ENCODE assay signal across 9 cellular contexts in the genomic region with DNA sequence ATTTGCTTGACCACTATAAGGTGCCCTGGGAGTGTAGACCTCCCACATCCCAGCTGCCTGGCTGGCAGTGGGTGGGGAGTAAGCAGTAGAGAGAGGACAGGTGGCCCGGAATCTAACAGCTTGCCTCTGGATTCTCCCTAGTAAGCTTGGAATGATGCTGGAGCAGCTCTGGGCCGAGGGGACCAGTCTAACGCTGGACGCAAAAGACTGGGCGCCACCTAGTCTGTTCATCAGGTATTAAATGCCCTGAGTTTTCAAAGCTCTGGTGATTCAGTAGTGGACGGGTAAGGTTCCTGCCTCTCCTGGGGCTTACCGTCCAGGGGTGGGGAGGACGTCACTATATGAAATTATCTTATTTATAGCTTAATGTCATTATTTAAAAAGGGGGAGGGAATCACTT. TPM values are rescaled to one million over a fixed set of nuclear protein-coding genes. Genes with fewer than 3 reads are reported as not detected.
DNase-seq lines count a peak whose midpoint lies in the region; ATAC-seq, FAIRE-seq and TF ChIP-seq lines count a peak whose summit lies in the region.
"Had no signal": no experiment of that assay in that cellular context is flagged by ENCODE, and none has a peak within 500 bp of the region (broad histone marks: within the 10 kb centered on the region; RNA-seq: fewer than 3 reads in every experiment).

No MANE protein-coding gene starts in this region.

- CTCF ChIA-PET in WTC11 (lab: Charles Lee) = interaction anchor here (0.6 to 5.1 kb wide), 21 partner anchors 8 to 549 kb away, joined by 3 to 61 read pairs (median 4); a partner anchor contains a TSS

- POLR2A ChIA-PET in WTC11 (lab: Charles Lee) = no interaction called here

- H3K27ac ChIP-seq in keratinocyte (ENCODE audit: control insufficient read depth, insufficient read depth, low read length) (peak overlapping the region; percentile 55), transverse colon (no peak overlapping the region)
- H3K27ac ChIP-seq: BLaER1 had no signal

- H3K9me3 Mint-ChIP-seq in T-helper 2 cell treated with Interferon-gamma antibody and Interleukin-4, amounts not matched to agents 5 μg/mL and 100 μg/mL, for 36 hours = no peaks in the 10 kb centered on the region
- H3K9me3 Mint-ChIP-seq in WTC11 = no peaks in the 10 kb centered on the region

- dilution Hi-C loops in keratinocyte (cut with MboI; ENCODE audit: extremely low pct_ligation_motif_present, low sequenced_read_pairs) = no loop called here

- ATAC-seq in WTC11 (peak; percentile 60), GM21529 (IDR thresholded peaks at IDR 0.05; ENCODE audit: unreplicated experiment) (no peak), GM18858 (IDR thresholded peaks at IDR 0.05; ENCODE audit: unreplicated experiment) (no peak)

- H3K27me3 ChIP-seq in keratinocyte (ENCODE audit: control insufficient read depth, extremely low read depth, insufficient read depth, low read length) (no peaks in the 10 kb centered on the region), transverse colon (peaks cover 19% of the 10 kb centered on the region)
- H3K27me3 ChIP-seq: BLaER1 had no signal

- intact Hi-C loops in transverse colon (cut with DNase I; ENCODE audit: low total_unique reads) = no loop called here

- TF ChIP-seq CTCF in WTC11 (IDR thresholded peaks at IDR 0.05) (no peak), keratinocyte (optimal IDR thresholded peaks at IDR 0.05 in 1 of 3, IDR thresholded peaks at IDR 0.05 in 1 of 3, conservative IDR thresholded peaks at IDR 0.05 in 1 of 3; ENCODE audit: extremely low read depth in 1 of 3, insufficient read depth in 2 of 3, low read length in 3 of 3) (peak; percentile 29 to 54 (median 42)), transverse colon (IDR thresholded peaks at IDR 0.05) (no peak)

- H3K36me3 ChIP-seq in keratinocyte (ENCODE audit: control insufficient read depth in 2 of 2, extremely low read depth in 1 of 2, insufficient read depth in 2 of 2, low read length in 2 of 2) (no peaks in the 10 kb centered on the region), transverse colon (no peaks in the 10 kb centered on the region)
- H3K36me3 ChIP-seq: BLaER1 had no signal

- H3K4me2 ChIP-seq in keratinocyte (ENCODE audit: control insufficient read depth, extremely low read depth, insufficient read depth, low read depth, low read length) = peak overlapping the region; percentile 89
- H3K4me2 ChIP-seq: BLaER1 had no signal

- TF ChIP-seq POLR2A in transverse colon (IDR thresholded peaks at IDR 0.05) = no peak

- H3K4me1 ChIP-seq in keratinocyte (ENCODE audit: control insufficient read depth, extremely low read depth, insufficient read depth, low read length) (peaks cover 3% of the 10 kb centered on the region), transverse colon (peaks cover 0 to 7% (median 2%) of the 10 kb centered on the region in 4 donors)

- DNase-seq in T-helper 2 cell treated with Interferon-gamma antibody and Interleukin-4, amounts not matched to agents 5 μg/mL and 100 μg/mL, for 36 hours (ENCODE audit: low spot score) = no peak
- no peak for DNase-seq in T-helper 2 cell
- peak; percentile 48 for DNase-seq in WTC11 (ENCODE audit: low spot score)
- no peak for DNase-seq in keratinocyte (ENCODE audit: low read depth, low spot score)
- DNase-seq in transverse colon = no peak
- DNase-seq in activated T-cell treated with anti-CD3 and anti-CD28 coated beads, Interleukin-2, amount 50 U/mL, for 48 hours = no peak

- peaks cover 1% of the 10 kb centered on the region for H3K4me1 Mint-ChIP-seq in T-helper 2 cell treated with Interferon-gamma antibody and Interleukin-4, amounts not matched to agents 5 μg/mL and 100 μg/mL, for 36 hours (ENCODE audit: low read depth)
- H3K4me1 Mint-ChIP-seq in WTC11 = peaks cover 14% of the 10 kb centered on the region

- H2AFZ ChIP-seq in keratinocyte (ENCODE audit: control insufficient read depth, low read length) = peak overlapping the region; percentile 81

- TF ChIP-seq EP300 in transverse colon (IDR thresholded peaks at IDR 0.05; ENCODE audit: low read depth) = no peak

- no peaks in the 10 kb centered on the region for H3K36me3 Mint-ChIP-seq in T-helper 2 cell treated with Interferon-gamma antibody and Interleukin-4, amounts not matched to agents 5 μg/mL and 100 μg/mL, for 36 hours (ENCODE audit: low read depth)
- no peaks in the 10 kb centered on the region for H3K36me3 Mint-ChIP-seq in WTC11

- no peaks in the 10 kb centered on the region for H3K9me3 ChIP-seq in keratinocyte (ENCODE audit: control insufficient read depth, low read depth, low read length)
- H3K9me3 ChIP-seq in transverse colon = no peaks in the 10 kb centered on the region

- FAIRE-seq in keratinocyte (lab: Jason Lieb, UNC) = peak; percentile 13

- no peaks in the 10 kb centered on the region for H3K79me2 ChIP-seq in keratinocyte (ENCODE audit: control insufficient read depth, insufficient read depth, low read length)

- H3K27ac Mint-ChIP-seq in T-helper 2 cell treated with Interferon-gamma antibody and Interleukin-4, amounts not matched to agents 5 μg/mL and 100 μg/mL, for 36 hours = no peak overlapping the region
- no peak overlapping the region for H3K27ac Mint-ChIP-seq in WTC11

- peak overlapping the region; percentile 81 for H3K9ac ChIP-seq in keratinocyte (ENCODE audit: control insufficient read depth, extremely low read depth, insufficient read depth, low read length)
- H3K9ac ChIP-seq: BLaER1 had no signal

- H4K20me1 ChIP-seq in keratinocyte (ENCODE audit: control insufficient read depth, extremely low read depth, insufficient read depth, low read length) = no peaks in the 10 kb centered on the region
- H4K20me1 ChIP-seq: BLaER1 had no signal

- in situ Hi-C loops in transverse colon (cut with MboI; ENCODE audit: low pct_ligation_motif_present in 1 of 4, low pct_unique_long_range_greater_than_20kb in 1 of 4, low sequenced_read_pairs in 3 of 4) = loop anchor here in 1 of 4 donors (25.0 kb wide), 1 partner anchor 274 kb away; no protein-coding TSS in a partner anchor

- peak overlapping the region; percentile 54 to 76 (median 68) for H3K4me3 ChIP-seq in keratinocyte (ENCODE audit: control insufficient read depth in 2 of 3, extremely low read depth in 1 of 3, insufficient read depth in 2 of 3, low read depth in 1 of 3, low read length in 3 of 3)
- peak overlapping the region in 3 of 4 donors; percentile 48 to 52 (median 51) for H3K4me3 ChIP-seq in transverse colon
- H3K4me3 ChIP-seq: BLaER1 had no signal

- 57 to 83% methylated on average over 5 to 8 of the region's 8 CpGs for WGBS in transverse colon (ENCODE audit: low coverage in 1 of 2), 2 donors

- H3K4me3 Mint-ChIP-seq in T-helper 2 cell treated with Interferon-gamma antibody and Interleukin-4, amounts not matched to agents 5 μg/mL and 100 μg/mL, for 36 hours = peak overlapping the region; percentile 26
- H3K4me3 Mint-ChIP-seq in WTC11 = peak overlapping the region; percentile 69

- peaks cover 66% of the 10 kb centered on the region for H3K27me3 Mint-ChIP-seq in T-helper 2 cell treated with Interferon-gamma antibody and Interleukin-4, amounts not matched to agents 5 μg/mL and 100 μg/mL, for 36 hours (ENCODE audit: low read depth)
- peaks cover 30% of the 10 kb centered on the region for H3K27me3 Mint-ChIP-seq in WTC11 (ENCODE audit: low read depth)

- H3K9me1 ChIP-seq in keratinocyte (ENCODE audit: control insufficient read depth, extremely low read depth, insufficient read depth, low read length) = no peaks in the 10 kb centered on the region

TF ChIP-seq in WTC11, 78 proteins besides CTCF, POLR2A, EP300 and RAD21 (continues in another document):
- TF ChIP-seq, protein P1, sequence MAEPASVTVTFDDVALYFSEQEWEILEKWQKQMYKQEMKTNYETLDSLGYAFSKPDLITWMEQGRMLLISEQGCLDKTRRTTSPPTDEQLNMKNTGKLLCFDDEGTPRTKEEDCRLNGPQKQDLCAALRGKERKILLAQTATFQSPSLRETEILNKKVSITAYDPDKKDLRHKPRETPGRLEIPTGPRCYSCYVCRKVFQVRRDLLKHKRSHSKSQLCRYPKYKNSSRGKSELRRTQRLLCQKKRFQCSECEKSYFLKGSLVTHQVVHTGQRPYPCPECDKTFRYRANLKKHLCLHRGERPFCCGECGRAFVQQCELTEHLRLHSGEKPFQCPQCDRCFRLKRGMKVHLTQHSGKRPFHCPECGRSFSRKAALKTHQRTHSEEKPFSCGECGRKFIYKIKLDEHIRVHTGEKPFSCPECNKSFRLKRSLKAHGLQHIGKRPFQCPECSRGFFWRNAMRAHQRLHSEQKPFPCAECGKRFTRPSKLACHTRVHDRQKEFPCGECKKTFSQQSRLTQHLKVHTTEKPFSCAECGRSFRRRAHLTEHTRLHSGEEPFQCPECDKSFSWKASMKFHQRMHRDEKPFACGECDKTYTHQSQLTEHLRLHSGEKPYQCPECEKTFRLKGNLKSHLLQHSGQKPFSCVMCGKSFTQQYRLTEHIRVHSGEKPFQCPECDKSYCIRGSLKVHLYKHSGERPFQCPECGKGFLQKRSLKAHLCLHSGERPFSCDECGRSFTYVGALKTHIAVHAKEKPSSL (CRISPR knock-in tag; conservative IDR thresholded peaks at IDR 0.05) = no peak
- no peak for TF ChIP-seq MXD4 (CRISPR knock-in tag; IDR thresholded peaks at IDR 0.05; ENCODE audit: borderline replicate concordance)
- TF ChIP-seq, protein P2, sequence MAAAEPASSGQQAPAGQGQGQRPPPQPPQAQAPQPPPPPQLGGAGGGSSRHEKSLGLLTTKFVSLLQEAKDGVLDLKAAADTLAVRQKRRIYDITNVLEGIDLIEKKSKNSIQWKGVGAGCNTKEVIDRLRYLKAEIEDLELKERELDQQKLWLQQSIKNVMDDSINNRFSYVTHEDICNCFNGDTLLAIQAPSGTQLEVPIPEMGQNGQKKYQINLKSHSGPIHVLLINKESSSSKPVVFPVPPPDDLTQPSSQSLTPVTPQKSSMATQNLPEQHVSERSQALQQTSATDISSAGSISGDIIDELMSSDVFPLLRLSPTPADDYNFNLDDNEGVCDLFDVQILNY (CRISPR knock-in tag; IDR thresholded peaks at IDR 0.05) = no peak
- TF ChIP-seq NR1H2 (CRISPR knock-in tag; IDR thresholded peaks at IDR 0.05) = no peak
- TF ChIP-seq RELA (CRISPR knock-in tag; IDR thresholded peaks at IDR 0.05; ENCODE audit: borderline replicate concordance) = no peak

RNA-seq across cellular contexts. Expression of a gene that starts 0.6 kb away (rescaled TPM):
- total RNA-seq in WTC11 (2021) (1.6 to 1.9 TPM (median 1.8 TPM) in 3 replicates), transverse colon (1 to 10 TPM in 3 of 4 donors, not detected in 1; 1.1 to 3.1 (median 2.6) TPM)
- polyA plus RNA-seq in keratinocyte = 17.0 to 30.8 TPM (median 24.7 TPM) in 3 replicates
- polyA plus RNA-seq in keratinocyte (2011; ENCODE audit: low read depth) = 21.7 TPM
- 26.8 and 35.7 TPM in 2 replicates for polyA plus RNA-seq in keratinocyte (2011; cell fraction: cytosol; rRNA removed)
- polyA plus RNA-seq in keratinocyte (2011; cell fraction: nucleus; rRNA removed) = 32.3 and 38.3 TPM in 2 replicates
- polyA plus RNA-seq in keratinocyte (2012; ENCODE audit: low replicate concordance) = 9.8 and 38.5 TPM in 2 replicates
- 2.8 to 14.0 TPM (median 9.2 TPM) in 3 replicates for polyA minus RNA-seq in keratinocyte
- polyA minus RNA-seq in keratinocyte (2011; cell fraction: cytosol; rRNA and poly(A)+ RNA removed) = 3.3 TPM
- 4.5 and 13.0 TPM in 2 replicates for polyA minus RNA-seq in keratinocyte (2011; cell fraction: nucleus; rRNA and poly(A)+ RNA removed)

Comparison
In these comparisons a context has a peak if more than half of its experiments do, and no peak if none do; other contexts are left out.
1. CTCF ChIP-seq: peak in keratinocyte (3 of 3); none in WTC11 (single experiment) and transverse colon (0 of 5).